Comparison of ENCODE assay signal across 7 cellular contexts in genomic region chrX:129654652-129655546, GRCh38. TPM values are rescaled to one million over a fixed set of nuclear protein-coding genes. Genes with fewer than 3 reads are reported as not detected.
A peak's percentile ranks its signal among the peaks of the same experiment; 100 is the strongest.
DNase-seq lines count a peak whose midpoint lies in the region; ATAC-seq and TF ChIP-seq lines count a peak whose summit lies in the region.

A gene with protein sequence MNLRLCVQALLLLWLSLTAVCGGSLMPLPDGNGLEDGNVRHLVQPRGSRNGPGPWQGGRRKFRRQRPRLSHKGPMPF (minus strand): TSS chrX:129654956. CDS start chrX:129654630, 326 bp downstream.

- peaks cover 9% of the 10 kb centered on the region for H3K27me3 ChIP-seq in skeletal muscle satellite cell (ENCODE audit: control insufficient read depth, insufficient read depth, low read length)

- DNase-seq in G401 (ENCODE audit: low spot score) (peak; percentile 50), HCEC 1CT (peak; percentile 38), NCI-H748 treated with DMSO at 0.1 percent for 48 hours (lab: John Stamatoyannopoulos, UW) (peak; percentile 34), iPS-NIHi7 (ENCODE audit: extremely low spot score) (peak; percentile 64)

- H3K36me3 Mint-ChIP-seq in brain, result no peaks in the 10 kb centered on the region

- no peak within 1 kb of the TSS for H3K9ac ChIP-seq in skeletal muscle satellite cell (ENCODE audit: low read depth, low read length)

- no peak for ATAC-seq in GM21528 (IDR thresholded peaks at IDR 0.05; ENCODE audit: low FRiP score, unreplicated experiment)

- H3K9me3 ChIP-seq in skeletal muscle satellite cell (replicated peaks; ENCODE audit: low read length), result no peaks in the 10 kb centered on the region

- peak within 1 kb of the TSS in 4 of 5 experiments; percentile 3 to 52 (median 40) for H3K27ac Mint-ChIP-seq in brain

- peak within 1 kb of the TSS; percentile 90 for H3K4me2 ChIP-seq in skeletal muscle satellite cell (ENCODE audit: low read length)

- H3K9me3 Mint-ChIP-seq in brain, result peaks cover 0 to 6% (median 0%) of the 10 kb centered on the region in 5 experiments

- in situ Hi-C loops in G401 (cut with HindIII; ENCODE audit: low sequenced_read_pairs), result no loop called here

- no peaks in the 10 kb centered on the region for H3K4me1 ChIP-seq in skeletal muscle satellite cell (ENCODE audit: control insufficient read depth, insufficient read depth, low read length)

- H3K4me3 ChIP-seq in skeletal muscle satellite cell (ENCODE audit: low read length), result peak within 1 kb of the TSS; percentile 69

- peak within 1 kb of the TSS; percentile 74 to 80 (median 78) for H3K4me3 Mint-ChIP-seq in brain

- no peaks in the 10 kb centered on the region for H3K36me3 ChIP-seq in skeletal muscle satellite cell (ENCODE audit: insufficient read depth, low read length)

- H3K4me1 Mint-ChIP-seq in brain, result peaks cover 32% of the 10 kb centered on the region

- TF ChIP-seq CTCF in brain (conservative IDR thresholded peaks at IDR 0.05), result no peak

- peaks cover 5% of the 10 kb centered on the region for H3K27me3 Mint-ChIP-seq in brain

RNA-seq across cellular contexts. Expression of the gene that starts here (rescaled TPM):
- not detected in 2 replicates for total RNA-seq in G401 (2014; rRNA removed; shearing (Covaris generic))
- 18.8 TPM for polyA plus RNA-seq in brain (ENCODE audit: insufficient read depth, low read depth, low replicate concordance)
- total RNA-seq in skeletal muscle satellite cell (2012; rRNA removed), result 2.0 and 9.0 TPM in 2 replicates

Comparison
In these comparisons a context has a peak if more than half of its experiments do, and no peak if none do; other contexts are left out.
1. Peak in DNase-seq in G401; RNA of the gene not detected or under 1 TPM.